13 cellular contexts compared by ENCODE assay signal in genomic region chr9:38038307-38039089, GRCh38. TPM values are rescaled to one million over a fixed set of nuclear protein-coding genes. Genes with fewer than 3 reads are reported as not detected.
DNase-seq lines count a peak whose midpoint lies in the region; ATAC-seq and TF ChIP-seq lines count a peak whose summit lies in the region.
"Had no signal": no experiment of that assay in that cellular context is flagged by ENCODE, and none has a peak within 500 bp of the region (broad histone marks: within the 10 kb centered on the region; RNA-seq: fewer than 3 reads in every experiment).

No MANE protein-coding gene starts in this region.

- H3K4me1 ChIP-seq in GM23338 (ENCODE audit: insufficient read depth), result no peaks in the 10 kb centered on the region; the same call in 1 of the 2 replicates
- H3K4me1 ChIP-seq in SJCRH30, result peaks cover 25% of the 10 kb centered on the region
- H3K4me1 ChIP-seq in sigmoid colon, result peaks cover 0 to 50% (median 37%) of the 10 kb centered on the region in 4 donors

- no peaks in the 10 kb centered on the region for H3K36me3 Mint-ChIP-seq in GM23338 (ENCODE audit: low read depth)
- H3K36me3 Mint-ChIP-seq in glutamatergic neuron (ENCODE audit: unreplicated experiment), result peaks cover 4% of the 10 kb centered on the region
- H3K36me3 Mint-ChIP-seq in activated T-cell treated with anti-CD3 and anti-CD28 coated beads, Interleukin-2, amount 50 U/mL, for 72 hours (ENCODE audit: insufficient read depth in 2 of 2), result no peaks in the 10 kb centered on the region
- H3K36me3 Mint-ChIP-seq: immature natural killer cell had no signal

- H3K27ac Mint-ChIP-seq in GM23338, result peak overlapping the region; percentile 79
- peak overlapping the region; percentile 46 for H3K27ac Mint-ChIP-seq in glutamatergic neuron (ENCODE audit: unreplicated experiment)
- H3K27ac Mint-ChIP-seq in activated T-cell treated with anti-CD3 and anti-CD28 coated beads, Interleukin-2, amount 50 U/mL, for 72 hours, result no peak overlapping the region
- H3K27ac Mint-ChIP-seq: activated T-cell treated with anti-CD3 and anti-CD28 coated beads, Interleukin-2, amount 50 U/mL, for 24 hours had no signal

- DNase-seq in GM23338 (ENCODE audit: low spot score) (no peak), SJCRH30 (peak in 1 of 2 experiments; percentile 63), glutamatergic neuron (no peak), sigmoid colon (peak; percentile 67), NCI-H2171 treated with DMSO at 0.1 percent for 48 hours (lab: John Stamatoyannopoulos, UW) (no peak), nucleus accumbens (lab: John Stamatoyannopoulos, UW) (no peak), COLO668 (lab: John Stamatoyannopoulos, UW; ENCODE audit: unreplicated experiment) (no peak)
- no peak for DNase-seq in activated T-cell treated with anti-CD3 and anti-CD28 coated beads, Interleukin-2, amount 50 U/mL, for 72 hours
- DNase-seq: activated T-cell treated with anti-CD3 and anti-CD28 coated beads, Interleukin-2, amount 50 U/mL, for 24 hours; DND-41; immature natural killer cell; spleen; SW 1271 had no signal

- no peak for TF ChIP-seq EP300 in sigmoid colon (IDR thresholded peaks at IDR 0.05)

- H3K4me1 Mint-ChIP-seq in GM23338 (peaks cover 48% of the 10 kb centered on the region), glutamatergic neuron (ENCODE audit: low read depth, unreplicated experiment) (peaks cover 32% of the 10 kb centered on the region)
- no peaks in the 10 kb centered on the region for H3K4me1 Mint-ChIP-seq in activated T-cell treated with anti-CD3 and anti-CD28 coated beads, Interleukin-2, amount 50 U/mL, for 72 hours (ENCODE audit: low read depth)

- ATAC-seq in GM23338, result peak; percentile 22
- no peak for ATAC-seq in activated T-cell treated with anti-CD3 and anti-CD28 coated beads, Interleukin-2, amount 50 U/mL, for 72 hours (replicated peaks in 1 of 2)

- WGBS in sigmoid colon, 2 donors, result 75% methylated on average over 15 of the region's 15 CpGs

- H3K27me3 ChIP-seq in GM23338 (ENCODE audit: insufficient read depth), result no peaks in the 10 kb centered on the region
- no peaks in the 10 kb centered on the region for H3K27me3 ChIP-seq in SJCRH30
- no peaks in the 10 kb centered on the region for H3K27me3 ChIP-seq in sigmoid colon
- H3K27me3 ChIP-seq: spleen had no signal

- no peaks in the 10 kb centered on the region for H3K9me2 ChIP-seq in GM23338 (ENCODE audit: insufficient read depth)

- H3K27me3 Mint-ChIP-seq in GM23338 (ENCODE audit: insufficient read depth, low read depth, poor library complexity) (peaks cover 9% of the 10 kb centered on the region), glutamatergic neuron (ENCODE audit: unreplicated experiment) (peaks cover 18% of the 10 kb centered on the region)
- no peaks in the 10 kb centered on the region for H3K27me3 Mint-ChIP-seq in activated T-cell treated with anti-CD3 and anti-CD28 coated beads, Interleukin-2, amount 50 U/mL, for 72 hours (ENCODE audit: low read depth)
- H3K27me3 Mint-ChIP-seq: activated T-cell treated with anti-CD3 and anti-CD28 coated beads, Interleukin-2, amount 50 U/mL, for 24 hours had no signal

- H3K9me3 Mint-ChIP-seq in GM23338, result no peaks in the 10 kb centered on the region
- peaks cover 4% of the 10 kb centered on the region for H3K9me3 Mint-ChIP-seq in glutamatergic neuron (ENCODE audit: unreplicated experiment)
- H3K9me3 Mint-ChIP-seq in activated T-cell treated with anti-CD3 and anti-CD28 coated beads, Interleukin-2, amount 50 U/mL, for 72 hours, result no peaks in the 10 kb centered on the region
- H3K9me3 Mint-ChIP-seq: activated T-cell treated with anti-CD3 and anti-CD28 coated beads, Interleukin-2, amount 50 U/mL, for 24 hours; immature natural killer cell had no signal

- no peak overlapping the region for H3K4me2 ChIP-seq in GM23338

- H3K4me3 Mint-ChIP-seq in GM23338 (no peak overlapping the region), glutamatergic neuron (ENCODE audit: unreplicated experiment) (peak overlapping the region; percentile 43)
- H3K4me3 Mint-ChIP-seq in activated T-cell treated with anti-CD3 and anti-CD28 coated beads, Interleukin-2, amount 50 U/mL, for 72 hours, result no peak overlapping the region
- H3K4me3 Mint-ChIP-seq: activated T-cell treated with anti-CD3 and anti-CD28 coated beads, Interleukin-2, amount 50 U/mL, for 24 hours; immature natural killer cell had no signal

- H3K36me3 ChIP-seq in GM23338 (ENCODE audit: insufficient read depth) (no peaks in the 10 kb centered on the region), SJCRH30 (no peaks in the 10 kb centered on the region), sigmoid colon (no peaks in the 10 kb centered on the region)
- H3K36me3 ChIP-seq: spleen had no signal

- H3F3A ChIP-seq in GM23338 (replicated peaks; ENCODE audit: low read depth), result no peaks in the 10 kb centered on the region

- H3K27ac ChIP-seq in GM23338 (ENCODE audit: low read depth) (peak overlapping the region; percentile 14; the same call in 1 of the 2 replicates), SJCRH30 (peak overlapping the region; percentile 23; the same call in 1 of the 2 replicates), sigmoid colon (peak overlapping the region in 2 of 4 donors; percentile 16 to 61)

- intact Hi-C loops in sigmoid colon (cut with DNase I), result loop anchor here (5.0 kb wide), 1 partner anchor 41 kb away; no protein-coding TSS in a partner anchor

- peaks cover 12% of the 10 kb centered on the region for H3K79me2 ChIP-seq in GM23338 (replicated peaks; ENCODE audit: insufficient read depth)

- no peak overlapping the region for H3K4me3 ChIP-seq in GM23338
- H3K4me3 ChIP-seq in SJCRH30, result no peak overlapping the region
- H3K4me3 ChIP-seq in sigmoid colon, result no peak overlapping the region
- H3K4me3 ChIP-seq: spleen had no signal

- H4K20me1 ChIP-seq in GM23338 (replicated peaks; ENCODE audit: insufficient read depth), result no peaks in the 10 kb centered on the region

- no peak overlapping the region for H2AFZ ChIP-seq in GM23338

- TF ChIP-seq CTCF in GM23338 (conservative IDR thresholded peaks at IDR 0.05; ENCODE audit: low read depth in 2 of 2) (no peak), glutamatergic neuron (IDR thresholded peaks at IDR 0.05; ENCODE audit: partially characterized antibody, unreplicated experiment) (no peak), sigmoid colon (IDR thresholded peaks at IDR 0.05) (no peak)

- no peaks in the 10 kb centered on the region for H3K9me3 ChIP-seq in SJCRH30 (replicated peaks)
- H3K9me3 ChIP-seq in sigmoid colon, result no peaks in the 10 kb centered on the region
- H3K9me3 ChIP-seq: spleen had no signal

- no peak for TF ChIP-seq POLR2A in sigmoid colon (IDR thresholded peaks at IDR 0.05)

TF ChIP-seq in GM23338, 12 proteins besides CTCF, POLR2A, EP300 and RAD21 (continues in another document):
- TF ChIP-seq JUNB (IDR thresholded peaks at IDR 0.05; ENCODE audit: unreplicated experiment), result no peak
- TF ChIP-seq ETS1 (IDR thresholded peaks at IDR 0.05), result no peak
- no peak for TF ChIP-seq EZH2phosphoT487 (IDR thresholded peaks at IDR 0.05; ENCODE audit: unreplicated experiment)
- no peak for TF ChIP-seq REST (IDR thresholded peaks at IDR 0.05; ENCODE audit: unreplicated experiment)
- TF ChIP-seq STAT1 (IDR thresholded peaks at IDR 0.05; ENCODE audit: unreplicated experiment), result no peak

RNA-seq across cellular contexts. Expression of gene SHB, which starts 30.5 kb away (rescaled TPM):
- total RNA-seq in GM23338 (2014; rRNA removed; shearing (Covaris generic)), result 8.4 and 14.0 TPM in 2 replicates
- 1.5 and 1.7 TPM in 2 replicates for polyA plus RNA-seq in GM23338 (2016; fragmentation: Nextera tagmentation; extraction: Ambion mirVana)
- 14.7 and 14.9 TPM in 2 replicates for total RNA-seq in SJCRH30 (2014; rRNA removed; shearing (Covaris generic))
- 31.7 TPM for total RNA-seq in glutamatergic neuron (ENCODE audit: unreplicated experiment)
- 10 to 100 TPM in 3 of 4 donors, 1 to 10 TPM in 1; 6.8 to 33.7 (median 10.3) TPM for total RNA-seq in sigmoid colon
- 10 to 100 TPM in 2 of 3 donors, 1 to 10 TPM in 1; 9.5 to 11.7 (median 10.2) TPM for polyA plus RNA-seq in sigmoid colon
- 1 to 10 TPM; 1.0 to 1.6 TPM for total RNA-seq in activated T-cell treated with anti-CD3 and anti-CD28 coated beads, Interleukin-2, amount 50 U/mL, for 72 hours
